Comparison of ENCODE assay signal across 23 cellular contexts in the genomic region with DNA sequence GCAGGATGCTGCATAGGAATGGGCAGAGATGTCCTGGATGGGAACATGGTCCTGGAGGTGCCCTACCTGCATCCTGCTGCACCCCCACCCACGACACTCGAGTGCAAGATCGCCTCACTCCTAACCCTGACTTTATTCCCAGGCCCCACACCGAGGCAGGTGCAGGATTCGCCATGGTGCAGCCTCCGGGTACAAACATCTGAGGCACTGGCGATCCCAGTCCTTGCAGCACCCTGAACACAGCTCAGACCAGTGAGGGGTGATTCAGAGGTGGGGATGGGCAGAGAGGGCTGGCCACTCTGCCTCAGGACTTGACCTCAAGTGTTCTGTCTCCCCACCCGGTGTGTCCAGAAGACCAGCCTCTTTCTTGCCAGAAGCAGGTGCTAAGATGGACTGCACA. TPM values are rescaled to one million over a fixed set of nuclear protein-coding genes. Genes with fewer than 3 reads are reported as not detected.
A peak's percentile ranks its signal among the peaks of the same experiment; 100 is the strongest.
DNase-seq lines count a peak whose midpoint lies in the region; ATAC-seq, FAIRE-seq and TF ChIP-seq lines count a peak whose summit lies in the region.
"Had no signal": no experiment of that assay in that cellular context is flagged by ENCODE, and none has a peak within 500 bp of the region (broad histone marks: within the 10 kb centered on the region; RNA-seq: fewer than 3 reads in every experiment).

No MANE protein-coding gene starts in this region.

- H2BK120ac ChIP-seq in mesenchymal stem cell (ENCODE audit: low read depth, low read length) = no peak overlapping the region

- TF ChIP-seq EP300 in tibial nerve (IDR thresholded peaks at IDR 0.05) = no peak

- H2BK5ac ChIP-seq in mesenchymal stem cell (ENCODE audit: low read depth, low read length, poor library complexity, severe bottlenecking) = no peak overlapping the region

- DNase-seq in activated T-cell treated with anti-CD3 and anti-CD28 coated beads, Interleukin-2, amount 50 U/mL, for 72 hours = no peak
- no peak for DNase-seq in activated T-cell treated with anti-CD3 and anti-CD28 coated beads, Interleukin-2, amount 50 U/mL, for 4 hours
- no peak for DNase-seq in activated CD8-positive, alpha-beta T cell treated with anti-CD3 and anti-CD28 coated beads for 36 hours
- DNase-seq in tibial nerve (ENCODE audit: low spot score in 2 of 2) = no peak
- no peak for DNase-seq in mesenchymal stem cell
- DNase-seq in HTR-8/SVneo (ENCODE audit: insufficient read length, low spot score) = no peak
- DNase-seq: activated CD4-positive, CD25-positive, alpha-beta regulatory T cell; activated CD8-positive, alpha-beta memory T cell treated with anti-CD3 and anti-CD28 coated beads, Interleukin-2, amount 10 ng/mL, durations not matched to agents 7 days and 5 days; activated effector memory CD4-positive, alpha-beta T cell treated with anti-CD3 and anti-CD28 coated beads, Interleukin-2, amount 50 U/mL, for 16 hours; DMS53; effector CD8-positive, alpha-beta T cell; NCI-H774; right lobe of liver; stimulated activated naive CD4-positive, alpha-beta T cell; uterus had no signal

- H3K27ac Mint-ChIP-seq in activated T-cell treated with anti-CD3 and anti-CD28 coated beads, Interleukin-2, amount 50 U/mL, for 72 hours = peak overlapping the region; percentile 8
- H3K27ac Mint-ChIP-seq in activated CD8-positive, alpha-beta T cell treated with anti-CD3 and anti-CD28 coated beads for 36 hours = peak overlapping the region; percentile 70

- H3K9me3 ChIP-seq in mucosa of rectum (ENCODE audit: control insufficient read depth in 2 of 2, low read length in 2 of 2) = no peaks in the 10 kb centered on the region
- no peaks in the 10 kb centered on the region for H3K9me3 ChIP-seq in tibial nerve
- H3K9me3 ChIP-seq in mesenchymal stem cell (ENCODE audit: control insufficient read depth, low read length) = no peaks in the 10 kb centered on the region
- H3K9me3 ChIP-seq: esophagus muscularis mucosa, mucosa of descending colon, right lobe of liver, uterus had no signal

- no peak overlapping the region for H2AK5ac ChIP-seq in mesenchymal stem cell (ENCODE audit: low read length, severe bottlenecking)

- CTCF ChIA-PET in activated CD8-positive, alpha-beta T cell treated with anti-CD3 and anti-CD28 coated beads for 36 hours (lab: Charles Lee) = no interaction called here

- H3K18ac ChIP-seq in mesenchymal stem cell (ENCODE audit: low read depth in 1 of 2, low read length in 2 of 2) = no peak overlapping the region

- no peak for TF ChIP-seq CTCF in activated CD8-positive, alpha-beta T cell treated with anti-CD3 and anti-CD28 coated beads for 36 hours (IDR thresholded peaks at IDR 0.05)
- TF ChIP-seq CTCF in tibial nerve (IDR thresholded peaks at IDR 0.05) = no peak

- H3K27ac ChIP-seq in mucosa of rectum (ENCODE audit: low read depth in 2 of 2, low read length in 2 of 2) (peak overlapping the region; percentile 64 to 71), tibial nerve (peak overlapping the region in 3 of 4 donors; percentile 31 to 77 (median 63)), mesenchymal stem cell (ENCODE audit: low read length, poor library complexity, severe bottlenecking) (no peak overlapping the region)
- H3K27ac ChIP-seq: right lobe of liver, SJSA1 had no signal

- H3K4me3 ChIP-seq in mucosa of rectum (ENCODE audit: low read length in 2 of 2) (no peak overlapping the region), tibial nerve (no peak overlapping the region), mesenchymal stem cell (ENCODE audit: insufficient read depth in 1 of 2, low read depth in 1 of 2, low read length in 2 of 2) (no peak overlapping the region)
- H3K4me3 ChIP-seq: esophagus muscularis mucosa, mucosa of descending colon, right lobe of liver, SJSA1, uterus had no signal

- no peak overlapping the region for H2BK12ac ChIP-seq in mesenchymal stem cell (ENCODE audit: low read length in 2 of 2)

- intact Hi-C loops in activated CD8-positive, alpha-beta T cell treated with anti-CD3 and anti-CD28 coated beads for 36 hours (cut with micrococcal nuclease) = no loop called here

- H3K79me1 ChIP-seq in mesenchymal stem cell (replicated peaks; ENCODE audit: low read length, poor library complexity, severe bottlenecking) = peaks cover 42% of the 10 kb centered on the region

- no peak overlapping the region for H3K14ac ChIP-seq in mesenchymal stem cell (ENCODE audit: low read length in 2 of 2)

- ATAC-seq in activated T-cell treated with anti-CD3 and anti-CD28 coated beads, Interleukin-2, amount 50 U/mL, for 72 hours (replicated peaks in 1 of 2) = no peak
- ATAC-seq in activated T-cell treated with anti-CD3 and anti-CD28 coated beads, Interleukin-2, amount 50 U/mL, for 4 hours = no peak
- peak; percentile 3 for ATAC-seq in activated CD8-positive, alpha-beta T cell treated with anti-CD3 and anti-CD28 coated beads for 36 hours
- no peak for ATAC-seq in GM18519 (IDR thresholded peaks at IDR 0.05; ENCODE audit: low FRiP score, unreplicated experiment)
- ATAC-seq: activated CD8-positive, alpha-beta memory T cell treated with anti-CD3 and anti-CD28 coated beads, Interleukin-2, amount 10 ng/mL, durations not matched to agents 7 days and 5 days; HCT116; HepG2; right lobe of liver had no signal

- no peak overlapping the region for H3K4me2 ChIP-seq in mesenchymal stem cell (ENCODE audit: low read length, poor library complexity, severe bottlenecking)

- H3K4ac ChIP-seq in mesenchymal stem cell (ENCODE audit: low read depth in 1 of 2, low read length in 2 of 2) = no peak overlapping the region

- H3K23ac ChIP-seq in mesenchymal stem cell (ENCODE audit: low read length in 2 of 2) = no peak overlapping the region

- H2AFZ ChIP-seq in mesenchymal stem cell (ENCODE audit: low read depth, low read length) = no peak overlapping the region

- 88 to 94% methylated on average over 3 to 8 of the region's 8 CpGs for WGBS in tibial nerve, 2 donors
- WGBS in mesenchymal stem cell = 98% methylated on average over 6 of the region's 8 CpGs

- no peak overlapping the region for H3K4me3 Mint-ChIP-seq in activated T-cell treated with anti-CD3 and anti-CD28 coated beads, Interleukin-2, amount 50 U/mL, for 72 hours
- no peak overlapping the region for H3K4me3 Mint-ChIP-seq in activated T-cell treated with anti-CD3 and anti-CD28 coated beads, Interleukin-2, amount 50 U/mL, for 4 hours
- H3K4me3 Mint-ChIP-seq in activated CD8-positive, alpha-beta T cell treated with anti-CD3 and anti-CD28 coated beads for 36 hours = no peak overlapping the region
- H3K4me3 Mint-ChIP-seq: activated CD8-positive, alpha-beta memory T cell treated with anti-CD3 and anti-CD28 coated beads, Interleukin-2, amount 10 ng/mL, durations not matched to agents 7 days and 5 days had no signal

- H3K4me1 Mint-ChIP-seq in activated T-cell treated with anti-CD3 and anti-CD28 coated beads, Interleukin-2, amount 50 U/mL, for 72 hours (ENCODE audit: low read depth) = peaks cover 51% of the 10 kb centered on the region
- peaks cover 44% of the 10 kb centered on the region for H3K4me1 Mint-ChIP-seq in activated T-cell treated with anti-CD3 and anti-CD28 coated beads, Interleukin-2, amount 50 U/mL, for 4 hours (ENCODE audit: low read depth)
- H3K4me1 Mint-ChIP-seq in activated CD8-positive, alpha-beta T cell treated with anti-CD3 and anti-CD28 coated beads for 36 hours (ENCODE audit: low read depth) = peaks cover 73% of the 10 kb centered on the region

- no peak for FAIRE-seq in HTR-8/SVneo (lab: Jason Lieb, UNC)
- FAIRE-seq: GM12892, HepG2 had no signal

- no peak overlapping the region for H4K91ac ChIP-seq in mesenchymal stem cell (ENCODE audit: low read length)

- peaks cover 17 to 45% of the 10 kb centered on the region in 2 donors for H3K36me3 ChIP-seq in mucosa of rectum (ENCODE audit: control insufficient read depth in 2 of 2, insufficient read depth in 2 of 2, low read length in 2 of 2)
- peaks cover 4 to 86% (median 16%) of the 10 kb centered on the region in 3 donors for H3K36me3 ChIP-seq in tibial nerve
- peaks cover 50 to 58% of the 10 kb centered on the region in 2 experiments for H3K36me3 ChIP-seq in mesenchymal stem cell (ENCODE audit: control insufficient read depth in 1 of 2, insufficient read depth in 2 of 2, low read depth in 1 of 2, low read length in 2 of 2)
- H3K36me3 ChIP-seq: uterus had no signal

- H3K27me3 Mint-ChIP-seq in activated T-cell treated with anti-CD3 and anti-CD28 coated beads, Interleukin-2, amount 50 U/mL, for 72 hours (ENCODE audit: low read depth) = no peaks in the 10 kb centered on the region
- no peaks in the 10 kb centered on the region for H3K27me3 Mint-ChIP-seq in activated T-cell treated with anti-CD3 and anti-CD28 coated beads, Interleukin-2, amount 50 U/mL, for 4 hours (ENCODE audit: low read depth)
- no peaks in the 10 kb centered on the region for H3K27me3 Mint-ChIP-seq in activated CD8-positive, alpha-beta T cell treated with anti-CD3 and anti-CD28 coated beads for 36 hours
- H3K27me3 Mint-ChIP-seq: activated CD8-positive, alpha-beta memory T cell treated with anti-CD3 and anti-CD28 coated beads, Interleukin-2, amount 10 ng/mL, durations not matched to agents 7 days and 5 days had no signal

- peaks cover 48 to 51% of the 10 kb centered on the region in 2 donors for H3K4me1 ChIP-seq in mucosa of rectum (ENCODE audit: control insufficient read depth in 2 of 2, insufficient read depth in 2 of 2, low read length in 2 of 2)
- peaks cover 0 to 70% (median 36%) of the 10 kb centered on the region in 4 donors for H3K4me1 ChIP-seq in tibial nerve
- H3K4me1 ChIP-seq in mesenchymal stem cell (ENCODE audit: control insufficient read depth, insufficient read depth, low read depth, low read length) = peaks cover 16% of the 10 kb centered on the region

- no peaks in the 10 kb centered on the region for H3K27me3 ChIP-seq in mucosa of rectum (ENCODE audit: control insufficient read depth in 2 of 2, insufficient read depth in 2 of 2, low read length in 2 of 2)
- no peaks in the 10 kb centered on the region for H3K27me3 ChIP-seq in tibial nerve
- no peaks in the 10 kb centered on the region for H3K27me3 ChIP-seq in mesenchymal stem cell (ENCODE audit: control insufficient read depth in 1 of 2, insufficient read depth in 1 of 2, low read length in 2 of 2)
- H3K27me3 ChIP-seq: esophagus muscularis mucosa, right lobe of liver, SJSA1, uterus had no signal

- peaks cover 4 to 26% of the 10 kb centered on the region in 2 donors for H3K36me3 Mint-ChIP-seq in activated T-cell treated with anti-CD3 and anti-CD28 coated beads, Interleukin-2, amount 50 U/mL, for 72 hours (ENCODE audit: insufficient read depth in 2 of 2)
- H3K36me3 Mint-ChIP-seq in activated T-cell treated with anti-CD3 and anti-CD28 coated beads, Interleukin-2, amount 50 U/mL, for 4 hours (ENCODE audit: insufficient read depth) = peaks cover 15% of the 10 kb centered on the region
- H3K36me3 Mint-ChIP-seq in activated CD8-positive, alpha-beta T cell treated with anti-CD3 and anti-CD28 coated beads for 36 hours (ENCODE audit: low read depth) = peaks cover 70% of the 10 kb centered on the region

- no peak overlapping the region for H2BK15ac ChIP-seq in mesenchymal stem cell (ENCODE audit: low read depth, poor library complexity, severe bottlenecking)

- H3K9me3 Mint-ChIP-seq in activated T-cell treated with anti-CD3 and anti-CD28 coated beads, Interleukin-2, amount 50 U/mL, for 72 hours = no peaks in the 10 kb centered on the region
- H3K9me3 Mint-ChIP-seq in activated T-cell treated with anti-CD3 and anti-CD28 coated beads, Interleukin-2, amount 50 U/mL, for 4 hours = no peaks in the 10 kb centered on the region
- H3K9me3 Mint-ChIP-seq in activated CD8-positive, alpha-beta T cell treated with anti-CD3 and anti-CD28 coated beads for 36 hours = no peaks in the 10 kb centered on the region

- no peak overlapping the region for H4K8ac ChIP-seq in mesenchymal stem cell (ENCODE audit: low read length)

- POLR2A ChIA-PET in activated CD8-positive, alpha-beta T cell treated with anti-CD3 and anti-CD28 coated beads for 36 hours (lab: Charles Lee) = interaction anchor here (0.5 to 3.7 kb wide), 2 partner anchors 9 to 574 kb away, joined by 3 to 33 read pairs; no protein-coding TSS in a partner anchor

- H3K9ac ChIP-seq in mucosa of rectum (ENCODE audit: low read depth in 1 of 2, low read length in 2 of 2) (no peak overlapping the region), mesenchymal stem cell (ENCODE audit: low read length) (no peak overlapping the region)

- no peak for TF ChIP-seq POLR2A in tibial nerve (IDR thresholded peaks at IDR 0.05)

RNA-seq across cellular contexts. Expression of a gene that starts 49.1 kb away (rescaled TPM):
- 100 to 1,000 TPM; 260 to 273 TPM for total RNA-seq in activated T-cell treated with anti-CD3 and anti-CD28 coated beads, Interleukin-2, amount 50 U/mL, for 72 hours
- total RNA-seq in activated T-cell treated with anti-CD3 and anti-CD28 coated beads, Interleukin-2, amount 50 U/mL, for 4 hours = 10 to 100 TPM; 75.0 to 82.8 (median 81.8) TPM
- 100 to 1,000 TPM; 163 to 175 TPM for total RNA-seq in activated CD8-positive, alpha-beta T cell treated with anti-CD3 and anti-CD28 coated beads for 36 hours
- 10 to 100 TPM; 61.2 to 77.9 (median 75.1) TPM for total RNA-seq in tibial nerve
- 93.2 TPM for polyA plus RNA-seq in mesenchymal stem cell (2013, experiment 1 of 2)
- polyA plus RNA-seq in mesenchymal stem cell (2013, experiment 2 of 2) = 91.8 TPM
